22 cellular contexts compared by ENCODE assay signal in the genomic region with DNA sequence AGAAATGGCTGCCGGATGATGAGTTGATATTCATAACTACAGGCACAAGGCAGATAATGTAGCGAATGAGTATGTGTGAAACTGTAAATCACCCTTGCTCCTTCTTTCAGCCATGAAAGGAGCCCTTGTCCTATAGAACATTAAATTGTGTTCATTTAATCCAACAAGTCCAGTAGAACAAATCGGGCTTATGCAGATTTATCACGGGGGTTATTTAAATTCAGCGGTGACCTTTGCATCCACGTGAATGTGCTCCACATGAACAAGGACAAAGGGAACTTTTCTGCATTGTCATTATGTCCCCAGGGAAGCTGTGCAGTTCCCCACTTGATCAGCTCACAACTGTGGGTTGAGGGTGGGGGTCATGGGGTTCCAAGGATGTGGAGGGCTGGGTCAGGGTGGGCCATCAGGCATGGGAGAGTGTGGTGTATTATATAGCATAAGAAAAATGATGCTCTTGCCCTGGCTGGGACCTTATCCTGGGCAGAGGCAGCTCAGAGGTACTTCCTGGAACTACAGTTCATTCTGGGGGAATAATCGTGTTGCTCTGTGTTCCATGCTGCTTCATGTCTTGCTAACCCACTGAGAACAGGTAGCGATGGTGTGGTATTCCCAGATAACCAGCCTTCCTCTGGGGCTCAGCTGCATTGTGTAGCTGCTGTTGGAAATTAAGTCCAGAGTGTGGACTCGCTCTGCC.
"Had no signal": no experiment of that assay in that cellular context is flagged by ENCODE, and none has a peak within 500 bp of the region (broad histone marks: within the 10 kb centered on the region; RNA-seq: fewer than 3 reads in every experiment).

No MANE protein-coding gene starts in this region.

- H2AFZ ChIP-seq: hepatocyte had no signal

- H3K4me1 Mint-ChIP-seq: memory B cell; natural killer cell; stimulated activated memory B cell treated with anti-CD40 and anti-IgM and Interleukin-4, amounts not matched to agents 10 μg/mL and 1 μg/mL and 100 μg/mL, for 72 hours had no signal

- H3K9me3 ChIP-seq: esophagus squamous epithelium, left ventricle myocardium inferior, lower lobe of right lung, psoas muscle, spleen, tibial nerve, upper lobe of right lung had no signal

- H3K4me3 ChIP-seq: esophagus squamous epithelium, hepatocyte, left ventricle myocardium inferior, lower lobe of right lung, psoas muscle, spleen, tibial nerve, upper lobe of right lung had no signal

- H3K27me3 ChIP-seq: esophagus squamous epithelium, hepatocyte, spleen, tibial nerve, upper lobe of right lung had no signal

- H3K79me2 ChIP-seq: hepatocyte had no signal

- H3K4me2 ChIP-seq: hepatocyte had no signal

- DNase-seq: effector memory CD4-positive, alpha-beta T cell; esophagus squamous epithelium; foreskin fibroblast; kidney; left cardiac atrium; left ventricle myocardium inferior; lower lobe of right lung; natural killer cell; psoas muscle; spleen; stimulated activated CD4-positive, alpha-beta T cell treated with anti-CD3 and anti-CD28 coated beads, Interleukin-15, amount 100 ng/mL, for 24 hours; stimulated activated CD4-positive, alpha-beta T cell treated with anti-CD3 and anti-CD28 coated beads, Interleukin-1b, Interleukin-23, amount 100 ng/mL, for 48 hours; stimulated activated CD4-positive, alpha-beta T cell treated with anti-CD3 and anti-CD28 coated beads, Interleukin-4, amount 100 ng/mL, for 24 hours; upper lobe of right lung had no signal

- H3K36me3 ChIP-seq: esophagus squamous epithelium, left ventricle myocardium inferior, lower lobe of right lung, spleen, tibial nerve, upper lobe of right lung had no signal

- H3K4me3 Mint-ChIP-seq: memory B cell; mesothelial cell of epicardium; natural killer cell; stimulated activated memory B cell treated with anti-CD40 and anti-IgM and Interleukin-4, amounts not matched to agents 10 μg/mL and 1 μg/mL and 100 μg/mL, for 72 hours; stimulated activated naive CD8-positive, alpha-beta T cell treated with anti-CD3 and anti-CD28 coated beads, Interleukin-15, Interleukin-2, amounts not matched to agents 100 ng/mL and 50 ng/mL, for 24 hours had no signal

- ATAC-seq: left cardiac atrium; lower lobe of right lung; natural killer cell; psoas muscle; sciatic nerve; stimulated activated memory B cell treated with anti-CD40 and anti-IgM and Interleukin-4, amounts not matched to agents 10 μg/mL and 1 μg/mL and 100 μg/mL, for 72 hours; upper lobe of right lung had no signal

- H3K36me3 Mint-ChIP-seq: memory B cell; mesothelial cell of epicardium; natural killer cell; stimulated activated memory B cell treated with anti-CD40 and anti-IgM and Interleukin-4, amounts not matched to agents 10 μg/mL and 1 μg/mL and 100 μg/mL, for 72 hours had no signal

- H3K9me3 Mint-ChIP-seq: mesothelial cell of epicardium; stimulated activated memory B cell treated with anti-CD40 and anti-IgM and Interleukin-4, amounts not matched to agents 10 μg/mL and 1 μg/mL and 100 μg/mL, for 72 hours; stimulated activated naive CD8-positive, alpha-beta T cell treated with anti-CD3 and anti-CD28 coated beads, Interleukin-15, Interleukin-2, amounts not matched to agents 100 ng/mL and 50 ng/mL, for 24 hours had no signal

- H3K27ac Mint-ChIP-seq: memory B cell; mesothelial cell of epicardium; natural killer cell; stimulated activated memory B cell treated with anti-CD40 and anti-IgM and Interleukin-4, amounts not matched to agents 10 μg/mL and 1 μg/mL and 100 μg/mL, for 72 hours; stimulated activated naive CD8-positive, alpha-beta T cell treated with anti-CD3 and anti-CD28 coated beads, Interleukin-15, Interleukin-2, amounts not matched to agents 100 ng/mL and 50 ng/mL, for 24 hours had no signal

- H3K27me3 Mint-ChIP-seq: memory B cell; stimulated activated memory B cell treated with anti-CD40 and anti-IgM and Interleukin-4, amounts not matched to agents 10 μg/mL and 1 μg/mL and 100 μg/mL, for 72 hours; stimulated activated naive CD8-positive, alpha-beta T cell treated with anti-CD3 and anti-CD28 coated beads, Interleukin-15, Interleukin-2, amounts not matched to agents 100 ng/mL and 50 ng/mL, for 24 hours had no signal

- H3K4me1 ChIP-seq: esophagus squamous epithelium, left ventricle myocardium inferior, lower lobe of right lung, psoas muscle, spleen, tibial nerve, upper lobe of right lung had no signal

- H3K27ac ChIP-seq: epithelial cell of prostate, esophagus squamous epithelium, hepatocyte, left ventricle myocardium inferior, lower lobe of right lung, psoas muscle, spleen, upper lobe of right lung had no signal
